In genomic region chr11:130902380-130902779, GRCh38 we compare ENCODE assay signal across 20 cellular contexts. TPM values are rescaled to one million over a fixed set of nuclear protein-coding genes. Genes with fewer than 3 reads are reported as not detected.
A peak's percentile ranks its signal among the peaks of the same experiment; 100 is the strongest.
DNase-seq lines count a peak whose midpoint lies in the region; ATAC-seq and TF ChIP-seq lines count a peak whose summit lies in the region.
"Had no signal": no experiment of that assay in that cellular context is flagged by ENCODE, and none has a peak within 500 bp of the region (broad histone marks: within the 10 kb centered on the region; RNA-seq: fewer than 3 reads in every experiment).

No MANE protein-coding gene starts in this region.

- no peak for TF ChIP-seq CTCF in sigmoid colon (IDR thresholded peaks at IDR 0.05)

- intact Hi-C loops in sigmoid colon (cut with DNase I), result loop anchor here (10.0 kb wide), 1 partner anchor 262 kb away; no protein-coding TSS in a partner anchor

- no peak for ATAC-seq in HG03196 (IDR thresholded peaks at IDR 0.05; ENCODE audit: unreplicated experiment)
- ATAC-seq: GM12878, GM23338 had no signal

- H3K4me1 ChIP-seq in muscle layer of colon (ENCODE audit: insufficient read depth, low read length) (peaks cover 42% of the 10 kb centered on the region), sigmoid colon (peaks cover 0 to 48% (median 33%) of the 10 kb centered on the region in 4 donors), stomach smooth muscle (ENCODE audit: control insufficient read depth, insufficient read depth, low read length) (peaks cover 25% of the 10 kb centered on the region)
- H3K4me1 ChIP-seq: BE2C had no signal

- TF ChIP-seq EP300 in sigmoid colon (IDR thresholded peaks at IDR 0.05), result no peak

- H3K9ac ChIP-seq in muscle layer of colon (ENCODE audit: low read length) (no peak overlapping the region), stomach smooth muscle (ENCODE audit: low read length in 2 of 2) (peak overlapping the region; percentile 20 to 42)

- H3K9me3 ChIP-seq in muscle layer of colon (ENCODE audit: low read length), result no peaks in the 10 kb centered on the region
- H3K9me3 ChIP-seq in sigmoid colon, result no peaks in the 10 kb centered on the region
- no peaks in the 10 kb centered on the region for H3K9me3 ChIP-seq in stomach smooth muscle (ENCODE audit: control insufficient read depth in 2 of 2, low read length in 2 of 2)
- H3K9me3 ChIP-seq: BE2C had no signal

- no peak for TF ChIP-seq POLR2A in sigmoid colon (IDR thresholded peaks at IDR 0.05)

- no peak overlapping the region for H3K4me3 ChIP-seq in muscle layer of colon (ENCODE audit: low read depth in 1 of 2, low read length in 2 of 2)
- H3K4me3 ChIP-seq in sigmoid colon, result no peak overlapping the region
- H3K4me3 ChIP-seq in stomach smooth muscle (ENCODE audit: low read length in 2 of 2), result no peak overlapping the region
- H3K4me3 ChIP-seq: GM12878, GM23338 had no signal

- peaks cover 84% of the 10 kb centered on the region for H3K36me3 ChIP-seq in muscle layer of colon (ENCODE audit: insufficient read depth, low read length)
- peaks cover 36 to 85% (median 52%) of the 10 kb centered on the region in 4 donors for H3K36me3 ChIP-seq in sigmoid colon
- peaks cover 45 to 61% of the 10 kb centered on the region in 2 donors for H3K36me3 ChIP-seq in stomach smooth muscle (ENCODE audit: control insufficient read depth in 2 of 2, insufficient read depth in 2 of 2, low read length in 2 of 2)

- 92 to 93% methylated on average over 3 of the region's 3 CpGs for WGBS in sigmoid colon, 2 donors

- no peak for DNase-seq in sigmoid colon
- no peak for DNase-seq in foreskin melanocyte
- no peak for DNase-seq in effector CD4-positive, alpha-beta T cell
- DNase-seq: ACHN; BE2C; C1 segment of cervical spinal cord; CD4-positive, CD25-positive, alpha-beta regulatory T cell; CD8-positive, alpha-beta memory T cell; COR-L47; DMS 273 treated with DMSO at 0.1 percent for 48 hours; DMS53; DND-41; EL; HCEC 1CT had no signal

- H3K27me3 ChIP-seq in muscle layer of colon (ENCODE audit: control insufficient read depth in 1 of 2, insufficient read depth in 2 of 2, low read length in 2 of 2), result no peaks in the 10 kb centered on the region
- H3K27me3 ChIP-seq in sigmoid colon, result no peaks in the 10 kb centered on the region
- H3K27me3 ChIP-seq in stomach smooth muscle (ENCODE audit: control insufficient read depth in 1 of 2, insufficient read depth in 2 of 2, low read length in 2 of 2), result no peaks in the 10 kb centered on the region
- H3K27me3 ChIP-seq: BE2C had no signal

- H3K27ac ChIP-seq in muscle layer of colon (ENCODE audit: low read depth, low read length), result peak overlapping the region; percentile 31
- H3K27ac ChIP-seq in sigmoid colon, result peak overlapping the region; percentile 57 to 95 (median 90)
- H3K27ac ChIP-seq in stomach smooth muscle (ENCODE audit: low read length), result peak overlapping the region; percentile 80
- H3K27ac ChIP-seq: HL-60 had no signal

RNA-seq across cellular contexts. Expression of gene SNX19, which starts 13.9 kb away (rescaled TPM):
- total RNA-seq in sigmoid colon, result 100 to 1,000 TPM in 1 of 4 donors, 10 to 100 TPM in 3; 72.1 to 124 (median 85.9) TPM
- 10 to 100 TPM; 14.1 to 25.0 (median 16.8) TPM for polyA plus RNA-seq in sigmoid colon

Comparison
In these comparisons a context has a peak if more than half of its experiments do, and no peak if none do; other contexts are left out.
1. H3K27ac ChIP-seq: peak in every context shown above with its lines; median percentile 90 in sigmoid colon; 80 in stomach smooth muscle; 31 in muscle layer of colon.